2 cellular contexts compared by ENCODE assay signal in the genomic region with DNA sequence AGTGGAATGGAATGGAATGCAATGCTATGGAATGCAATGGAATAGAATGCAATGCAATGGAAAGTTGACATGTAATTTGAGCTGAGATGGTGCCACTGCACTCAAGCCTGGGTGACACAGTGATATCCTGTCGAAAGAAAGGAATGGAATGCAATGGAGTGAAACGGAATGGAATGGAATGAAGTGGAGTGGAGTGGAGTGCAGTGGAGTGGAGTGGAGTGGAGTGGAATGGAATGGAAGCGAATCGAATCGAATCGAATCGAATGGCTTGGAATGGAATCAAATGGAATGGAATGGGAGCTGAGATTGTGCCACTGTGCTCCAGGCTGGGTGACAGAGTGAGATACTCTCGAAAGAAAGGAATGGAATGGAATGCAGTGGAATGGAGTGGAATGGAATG. TPM values are rescaled to one million over a fixed set of nuclear protein-coding genes. Genes with fewer than 3 reads are reported as not detected.
"Had no signal": no experiment of that assay in that cellular context is flagged by ENCODE, and none has a peak within 500 bp of the region (broad histone marks: within the 10 kb centered on the region; RNA-seq: fewer than 3 reads in every experiment).

No MANE protein-coding gene starts in this region.

RNA-seq across cellular contexts. Expression of gene ZNF716, which starts 45.1 kb away (rescaled TPM):
- total RNA-seq: G401, GM12878 had no signal
- polyA plus RNA-seq: GM12878 had no signal
